In genomic region chr5:168613396-168613795, GRCh38 we compare ENCODE assay signal across 22 cellular contexts. TPM values are rescaled to one million over a fixed set of nuclear protein-coding genes. Genes with fewer than 3 reads are reported as not detected.
DNase-seq lines count a peak whose midpoint lies in the region; ATAC-seq and TF ChIP-seq lines count a peak whose summit lies in the region.
"Had no signal": no experiment of that assay in that cellular context is flagged by ENCODE, and none has a peak within 500 bp of the region (broad histone marks: within the 10 kb centered on the region; RNA-seq: fewer than 3 reads in every experiment).

No MANE protein-coding gene starts in this region.

- H3K27ac ChIP-seq in Peyer's patch, result peak overlapping the region in 3 of 4 donors; percentile 15 to 86 (median 61)
- H3K27ac ChIP-seq: lower lobe of right lung, prostate gland, upper lobe of right lung had no signal

- H3K27ac Mint-ChIP-seq in activated T-cell treated with anti-CD3 and anti-CD28 coated beads, Interleukin-2, amount 50 U/mL, for 72 hours, result peak overlapping the region; percentile 7
- H3K27ac Mint-ChIP-seq in effector memory CD8-positive, alpha-beta T cell, result peak overlapping the region; percentile 84 to 87
- peak overlapping the region; percentile 56 for H3K27ac Mint-ChIP-seq in stimulated activated effector memory CD8-positive, alpha-beta T cell treated with anti-CD3 and anti-CD28 coated beads, Interleukin-12 subunit alpha, Interleukin-12 subunit beta, amount 100 ng/mL, for 72 hours

- no peaks in the 10 kb centered on the region for H3K9me3 Mint-ChIP-seq in activated T-cell treated with anti-CD3 and anti-CD28 coated beads, Interleukin-2, amount 50 U/mL, for 72 hours
- H3K9me3 Mint-ChIP-seq in effector memory CD8-positive, alpha-beta T cell, result no peaks in the 10 kb centered on the region
- no peaks in the 10 kb centered on the region for H3K9me3 Mint-ChIP-seq in stimulated activated effector memory CD8-positive, alpha-beta T cell treated with anti-CD3 and anti-CD28 coated beads, Interleukin-12 subunit alpha, Interleukin-12 subunit beta, amount 100 ng/mL, for 72 hours
- H3K9me3 Mint-ChIP-seq: activated T-cell treated with anti-CD3 and anti-CD28 coated beads, Interleukin-2, amount 50 U/mL, for 4 hours had no signal

- ATAC-seq in activated T-cell treated with anti-CD3 and anti-CD28 coated beads, Interleukin-2, amount 50 U/mL, for 72 hours (replicated peaks in 1 of 2), result no peak
- no peak for ATAC-seq in effector memory CD8-positive, alpha-beta T cell (replicated peaks)
- ATAC-seq in stimulated activated effector memory CD8-positive, alpha-beta T cell treated with anti-CD3 and anti-CD28 coated beads, Interleukin-12 subunit alpha, Interleukin-12 subunit beta, amount 100 ng/mL, for 72 hours, result no peak
- no peak for ATAC-seq in GM21360 (IDR thresholded peaks at IDR 0.05; ENCODE audit: unreplicated experiment)
- no peak for ATAC-seq in Right ventricle myocardium inferior
- ATAC-seq: HCT116, lower lobe of right lung had no signal

- no peak for TF ChIP-seq POLR2A in Peyer's patch (IDR thresholded peaks at IDR 0.05)

- no peaks in the 10 kb centered on the region for H3K27me3 ChIP-seq in Peyer's patch
- H3K27me3 ChIP-seq: MG63, upper lobe of right lung had no signal

- H3K4me1 Mint-ChIP-seq in activated T-cell treated with anti-CD3 and anti-CD28 coated beads, Interleukin-2, amount 50 U/mL, for 72 hours (ENCODE audit: low read depth), result peaks cover 24% of the 10 kb centered on the region
- peaks cover 8 to 10% of the 10 kb centered on the region in 2 donors for H3K4me1 Mint-ChIP-seq in effector memory CD8-positive, alpha-beta T cell (ENCODE audit: low read depth in 2 of 2)
- peaks cover 15% of the 10 kb centered on the region for H3K4me1 Mint-ChIP-seq in stimulated activated effector memory CD8-positive, alpha-beta T cell treated with anti-CD3 and anti-CD28 coated beads, Interleukin-12 subunit alpha, Interleukin-12 subunit beta, amount 100 ng/mL, for 72 hours

- H3K36me3 ChIP-seq in Peyer's patch, result no peaks in the 10 kb centered on the region
- H3K36me3 ChIP-seq: lower lobe of right lung, MG63, prostate gland, upper lobe of right lung had no signal

- H3K27me3 Mint-ChIP-seq in activated T-cell treated with anti-CD3 and anti-CD28 coated beads, Interleukin-2, amount 50 U/mL, for 72 hours (ENCODE audit: low read depth), result no peaks in the 10 kb centered on the region
- no peaks in the 10 kb centered on the region for H3K27me3 Mint-ChIP-seq in effector memory CD8-positive, alpha-beta T cell
- H3K27me3 Mint-ChIP-seq: IgD-negative memory B cell had no signal

- intact Hi-C loops in Right ventricle myocardium inferior (cut with DNase I), result no loop called here

- peak overlapping the region; percentile 19 to 60 for H3K4me3 Mint-ChIP-seq in activated T-cell treated with anti-CD3 and anti-CD28 coated beads, Interleukin-2, amount 50 U/mL, for 72 hours
- H3K4me3 Mint-ChIP-seq in effector memory CD8-positive, alpha-beta T cell, result peak overlapping the region; percentile 24 to 43
- H3K4me3 Mint-ChIP-seq in stimulated activated effector memory CD8-positive, alpha-beta T cell treated with anti-CD3 and anti-CD28 coated beads, Interleukin-12 subunit alpha, Interleukin-12 subunit beta, amount 100 ng/mL, for 72 hours, result no peak overlapping the region

- no peak for DNase-seq in activated T-cell treated with anti-CD3 and anti-CD28 coated beads, Interleukin-2, amount 50 U/mL, for 72 hours
- no peak for DNase-seq in activated T-cell treated with anti-CD3 and anti-CD28 coated beads, Interleukin-2, amount 50 U/mL, for 1 hour
- DNase-seq in Peyer's patch, result no peak
- DNase-seq in effector memory CD8-positive, alpha-beta T cell, result no peak
- DNase-seq in stimulated activated effector memory CD8-positive, alpha-beta T cell treated with anti-CD3 and anti-CD28 coated beads, Interleukin-12 subunit alpha, Interleukin-12 subunit beta, amount 100 ng/mL, for 72 hours (ENCODE audit: low spot score in 2 of 2), result no peak
- DNase-seq in GM19240 (ENCODE audit: insufficient read length, low spot score), result no peak
- no peak for DNase-seq in Right ventricle myocardium inferior (ENCODE audit: missing footprints)
- DNase-seq: activated naive CD4-positive, alpha-beta T cell treated with Interleukin-2 at 50 U/mL for 16 hours; activated T-cell treated with anti-CD3 and anti-CD28 coated beads, Interleukin-2, amount 50 U/mL, for 4 hours; caudate nucleus; kidney; lower lobe of right lung; MG63; NCI-H1417; NCI-H2107; OCI-M1; Right ventricle myocardium superior; upper lobe of right lung had no signal

- H3K4me3 ChIP-seq in Peyer's patch, result no peak overlapping the region
- H3K4me3 ChIP-seq: lower lobe of right lung, MG63, prostate gland, upper lobe of right lung had no signal

- no peaks in the 10 kb centered on the region for H3K36me3 Mint-ChIP-seq in activated T-cell treated with anti-CD3 and anti-CD28 coated beads, Interleukin-2, amount 50 U/mL, for 72 hours (ENCODE audit: insufficient read depth in 2 of 2)
- H3K36me3 Mint-ChIP-seq in effector memory CD8-positive, alpha-beta T cell (ENCODE audit: insufficient read depth), result peaks cover 5% of the 10 kb centered on the region
- no peaks in the 10 kb centered on the region for H3K36me3 Mint-ChIP-seq in stimulated activated effector memory CD8-positive, alpha-beta T cell treated with anti-CD3 and anti-CD28 coated beads, Interleukin-12 subunit alpha, Interleukin-12 subunit beta, amount 100 ng/mL, for 72 hours
- H3K36me3 Mint-ChIP-seq: IgD-negative memory B cell had no signal

- H3K4me1 ChIP-seq in Peyer's patch, result peaks cover 0 to 20% (median 0%) of the 10 kb centered on the region in 4 donors
- H3K4me1 ChIP-seq: lower lobe of right lung, prostate gland, upper lobe of right lung had no signal

- TF ChIP-seq CTCF in Peyer's patch (IDR thresholded peaks at IDR 0.05), result no peak

- H3K9me3 ChIP-seq in Peyer's patch, result no peaks in the 10 kb centered on the region
- H3K9me3 ChIP-seq: lower lobe of right lung, MG63, prostate gland, upper lobe of right lung had no signal

RNA-seq across cellular contexts. Expression of gene PANK3, which starts 34.2 kb away (rescaled TPM):
- 10 to 100 TPM; 48.6 to 52.3 TPM for total RNA-seq in activated T-cell treated with anti-CD3 and anti-CD28 coated beads, Interleukin-2, amount 50 U/mL, for 72 hours
- total RNA-seq in Peyer's patch (10 to 100 TPM; 29.7 to 94.8 (median 73.1) TPM), Right ventricle myocardium inferior (23.8 TPM)

Comparison
In these comparisons a context has a peak if more than half of its experiments do, and no peak if none do; other contexts are left out.
1. H3K27ac Mint-ChIP-seq: peak in every context shown above with its lines; median percentile 86 in effector memory CD8-positive, alpha-beta T cell; 56 in stimulated activated effector memory CD8-positive, alpha-beta T cell treated with anti-CD3 and anti-CD28 coated beads, Interleukin-12 subunit alpha, Interleukin-12 subunit beta, amount 100 ng/mL, for 72 hours; 7 in activated T-cell treated with anti-CD3 and anti-CD28 coated beads, Interleukin-2, amount 50 U/mL, for 72 hours.